28 cellular contexts compared by ENCODE assay signal in genomic region chr3:140677764-140678163, GRCh38. TPM values are rescaled to one million over a fixed set of nuclear protein-coding genes. Genes with fewer than 3 reads are reported as not detected.
DNase-seq lines count a peak whose midpoint lies in the region; TF ChIP-seq lines count a peak whose summit lies in the region.
"Had no signal": no experiment of that assay in that cellular context is flagged by ENCODE, and none has a peak within 500 bp of the region (broad histone marks: within the 10 kb centered on the region; RNA-seq: fewer than 3 reads in every experiment).

Gene TRIM42 (plus strand): TSS chr3:140678064. CDS start chr3:140678230, 166 bp downstream.

- DNase-seq in neuronal stem cell (ENCODE audit: low spot score) (no peak), testis (no peak), HK-2 (ENCODE audit: unreplicated experiment) (no peak), esophagus squamous epithelium (lab: John Stamatoyannopoulos, UW) (no peak), osteocyte (ENCODE audit: extremely low spot score, unreplicated experiment) (no peak)
- DNase-seq: 8988T; ACHN; BE2C; C1 segment of cervical spinal cord; CD4-positive, alpha-beta memory T cell; CD4-positive, CD25-positive, alpha-beta regulatory T cell; CD8-positive, alpha-beta memory T cell; COR-L47; DMS 273 treated with DMSO at 0.1 percent for 48 hours; DMS153; DMS53; DMS79; DND-41; EL; GDM1 had no signal

- no peaks in the 10 kb centered on the region for H3K4me1 ChIP-seq in OCI-LY1 (ENCODE audit: insufficient read depth, low read length, severe bottlenecking)
- no peaks in the 10 kb centered on the region for H3K4me1 ChIP-seq in neuronal stem cell (ENCODE audit: control insufficient read depth in 2 of 2, insufficient read depth in 1 of 2, low read depth in 1 of 2, low read length in 2 of 2)
- no peaks in the 10 kb centered on the region for H3K4me1 ChIP-seq in testis
- H3K4me1 ChIP-seq in esophagus squamous epithelium = no peaks in the 10 kb centered on the region
- H3K4me1 ChIP-seq: BE2C, BLaER1 had no signal

- H3K9me3 Mint-ChIP-seq in osteocyte (ENCODE audit: unreplicated experiment) = no peaks in the 10 kb centered on the region

- H3K79me2 ChIP-seq in OCI-LY1 (ENCODE audit: insufficient read depth, low read length) = no peaks in the 10 kb centered on the region

- H3K4me3 ChIP-seq in OCI-LY1 (ENCODE audit: low read depth, low read length, poor library complexity, severe bottlenecking) (no peak within 1 kb of the TSS), neuronal stem cell (ENCODE audit: low read length in 2 of 2) (peak within 1 kb of the TSS in 1 of 2 donors; percentile 5), testis (no peak within 1 kb of the TSS), esophagus squamous epithelium (no peak within 1 kb of the TSS)
- H3K4me3 ChIP-seq: BLaER1, GM12878 had no signal

- no peak within 1 kb of the TSS for H3K27ac Mint-ChIP-seq in osteocyte (ENCODE audit: unreplicated experiment)
- H3K27ac Mint-ChIP-seq: CD14-positive monocyte; CD4-positive, CD25-positive, alpha-beta regulatory T cell; CD8-positive, alpha-beta memory T cell had no signal

- H2AFZ ChIP-seq in OCI-LY1 (ENCODE audit: low read length) (no peak within 1 kb of the TSS), neuronal stem cell (ENCODE audit: low read length) (no peak within 1 kb of the TSS)

- H3K14ac ChIP-seq in neuronal stem cell (ENCODE audit: low read length) = no peak within 1 kb of the TSS

- no peaks in the 10 kb centered on the region for H4K20me1 ChIP-seq in OCI-LY1 (ENCODE audit: insufficient read depth, low read length)
- H4K20me1 ChIP-seq: BLaER1 had no signal

- H3K36me3 ChIP-seq in OCI-LY1 (ENCODE audit: insufficient read depth, low read length) (no peaks in the 10 kb centered on the region), neuronal stem cell (replicated peaks in 1 of 2; ENCODE audit: control insufficient read depth in 2 of 2, insufficient read depth in 2 of 2, low read length in 2 of 2) (no peaks in the 10 kb centered on the region), testis (ENCODE audit: low read depth, missing control alignments) (no peaks in the 10 kb centered on the region), esophagus squamous epithelium (no peaks in the 10 kb centered on the region)
- H3K36me3 ChIP-seq: BE2C, BLaER1 had no signal

- no peak for TF ChIP-seq CTCF in OCI-LY1 (IDR thresholded peaks at IDR 0.05; ENCODE audit: low read length)
- no peak for TF ChIP-seq CTCF in testis (IDR thresholded peaks at IDR 0.05)
- TF ChIP-seq CTCF in esophagus squamous epithelium (IDR thresholded peaks at IDR 0.05) = no peak
- no peak for TF ChIP-seq CTCF in osteocyte (IDR thresholded peaks at IDR 0.05)

- H2AK5ac ChIP-seq in neuronal stem cell (ENCODE audit: low read depth, low read length) = no peak within 1 kb of the TSS

- peak within 1 kb of the TSS; percentile 16 for H2BK12ac ChIP-seq in neuronal stem cell (ENCODE audit: low read length)

- H3K4me2 ChIP-seq in OCI-LY1 (ENCODE audit: low read length) (no peak within 1 kb of the TSS), neuronal stem cell (ENCODE audit: insufficient read depth, low read length, poor library complexity, severe bottlenecking) (no peak within 1 kb of the TSS)
- H3K4me2 ChIP-seq: BLaER1 had no signal

- H3K9me3 ChIP-seq in OCI-LY1 (ENCODE audit: low read length) (no peaks in the 10 kb centered on the region), neuronal stem cell (replicated peaks in 1 of 2; ENCODE audit: control insufficient read depth in 2 of 2, insufficient read depth in 1 of 2, low read depth in 1 of 2, low read length in 2 of 2) (no peaks in the 10 kb centered on the region), testis (no peaks in the 10 kb centered on the region), esophagus squamous epithelium (peaks cover 0 to 5% (median 4%) of the 10 kb centered on the region in 3 donors)
- H3K9me3 ChIP-seq: BE2C had no signal

- no CpG with 5 or more reads among the region's 2 CpGs for WGBS in neuronal stem cell (ENCODE audit: extremely low coverage in 2 of 2, insufficient read length in 2 of 2, insufficient replicate concordance in 1 of 2), 2 donors
- 83 to 84% methylated on average over 2 of the region's 2 CpGs for WGBS in testis, 2 donors
- WGBS in esophagus squamous epithelium, 2 donors = 70 to 91% methylated on average over 2 of the region's 2 CpGs

- peak within 1 kb of the TSS; percentile 15 for H2BK15ac ChIP-seq in neuronal stem cell (ENCODE audit: low read length)

- no peak within 1 kb of the TSS for H3K4ac ChIP-seq in neuronal stem cell (ENCODE audit: low read length)

- no peak within 1 kb of the TSS for H2BK5ac ChIP-seq in neuronal stem cell (ENCODE audit: low read length)

- H3K27me3 ChIP-seq in OCI-LY1 (ENCODE audit: insufficient read depth, low read length) = no peaks in the 10 kb centered on the region
- H3K27me3 ChIP-seq in neuronal stem cell (ENCODE audit: control insufficient read depth in 3 of 3, insufficient read depth in 3 of 3, low read depth in 1 of 3, low read length in 3 of 3) = no peaks in the 10 kb centered on the region
- H3K27me3 ChIP-seq in testis = no peaks in the 10 kb centered on the region
- no peaks in the 10 kb centered on the region for H3K27me3 ChIP-seq in esophagus squamous epithelium
- H3K27me3 ChIP-seq: BLaER1 had no signal

- H2BK120ac ChIP-seq in neuronal stem cell (ENCODE audit: low read depth, low read length) = no peak within 1 kb of the TSS

- no peaks in the 10 kb centered on the region for H3K36me3 Mint-ChIP-seq in osteocyte (ENCODE audit: unreplicated experiment)
- H3K36me3 Mint-ChIP-seq: CD14-positive monocyte; CD4-positive, alpha-beta memory T cell; CD4-positive, CD25-positive, alpha-beta regulatory T cell; CD8-positive, alpha-beta memory T cell had no signal

- H3K27me3 Mint-ChIP-seq in osteocyte (ENCODE audit: unreplicated experiment) = peaks cover 2% of the 10 kb centered on the region
- H3K27me3 Mint-ChIP-seq: CD4-positive, alpha-beta memory T cell; CD4-positive, CD25-positive, alpha-beta regulatory T cell had no signal

- intact Hi-C loops in testis (cut with DNase I; ENCODE audit: low total_unique reads) (no loop called here), esophagus squamous epithelium (cut with DNase I) (no loop called here)

- H3K27ac ChIP-seq in OCI-LY1 (ENCODE audit: low read depth, low read length, poor library complexity, severe bottlenecking) = peak within 1 kb of the TSS; percentile 41
- H3K27ac ChIP-seq in neuronal stem cell (replicated peaks; ENCODE audit: low read length) = no peak within 1 kb of the TSS
- no peak within 1 kb of the TSS for H3K27ac ChIP-seq in testis
- no peak within 1 kb of the TSS for H3K27ac ChIP-seq in esophagus squamous epithelium
- H3K27ac ChIP-seq: BLaER1 had no signal

- H4K91ac ChIP-seq in neuronal stem cell (ENCODE audit: low read depth, low read length, poor library complexity) = no peak within 1 kb of the TSS

- H3K18ac ChIP-seq in neuronal stem cell (ENCODE audit: low read length) = no peak within 1 kb of the TSS

- H3K4me3 Mint-ChIP-seq in osteocyte (ENCODE audit: unreplicated experiment) = no peak within 1 kb of the TSS
- H3K4me3 Mint-ChIP-seq: CD14-positive monocyte; CD4-positive, alpha-beta memory T cell; CD4-positive, CD25-positive, alpha-beta regulatory T cell; CD8-positive, alpha-beta memory T cell had no signal

- H3K4me1 Mint-ChIP-seq in osteocyte (ENCODE audit: unreplicated experiment) = no peaks in the 10 kb centered on the region
- H3K4me1 Mint-ChIP-seq: CD14-positive monocyte; CD4-positive, alpha-beta memory T cell; CD4-positive, CD25-positive, alpha-beta regulatory T cell; CD8-positive, alpha-beta memory T cell had no signal

- no peaks in the 10 kb centered on the region for H3K79me1 ChIP-seq in neuronal stem cell (ENCODE audit: low read depth, low read length)

- no peaks in the 10 kb centered on the region for H3K9me2 ChIP-seq in OCI-LY1 (ENCODE audit: low read depth, low read length)

- TF ChIP-seq POLR2A in testis (IDR thresholded peaks at IDR 0.05) (no peak), esophagus squamous epithelium (IDR thresholded peaks at IDR 0.05) (no peak)

- H3K23ac ChIP-seq in neuronal stem cell (ENCODE audit: low read depth, low read length, poor library complexity) = no peak within 1 kb of the TSS

- H4K8ac ChIP-seq in neuronal stem cell (ENCODE audit: low read depth, low read length) = peak within 1 kb of the TSS; percentile 48

- no peaks in the 10 kb centered on the region for H3F3A ChIP-seq in OCI-LY1 (ENCODE audit: insufficient read depth, low read length)

- no peak within 1 kb of the TSS for H3K9ac ChIP-seq in OCI-LY1 (ENCODE audit: low read length)
- no peak within 1 kb of the TSS for H3K9ac ChIP-seq in neuronal stem cell (ENCODE audit: low read depth, low read length, poor library complexity)
- H3K9ac ChIP-seq: BLaER1 had no signal

RNA-seq across cellular contexts. Expression of gene TRIM42, which starts in this region (rescaled TPM):
- not detected for polyA plus RNA-seq in neuronal stem cell (2013, experiment 1 of 2)
- not detected for polyA plus RNA-seq in neuronal stem cell (2013, experiment 2 of 2)
- total RNA-seq in testis (10 to 100 TPM; 12.5 to 21.4 TPM), esophagus squamous epithelium (not detected), osteocyte (not detected in 2 replicates)
- polyA plus RNA-seq in testis (ENCODE audit: insufficient read depth, low read depth, low replicate concordance) = 39.8 TPM
- total RNA-seq: A673; CD4-positive, alpha-beta memory T cell; CD4-positive, CD25-positive, alpha-beta regulatory T cell; CD8-positive, alpha-beta memory T cell; Daoy; G401; GM12878 had no signal
- polyA plus RNA-seq: AG04450; CD14-positive monocyte; CD4-positive, alpha-beta memory T cell; CD4-positive, CD25-positive, alpha-beta regulatory T cell; CD8-positive, alpha-beta memory T cell had no signal

Comparison
In these comparisons a context has a peak if more than half of its experiments do, and no peak if none do; other contexts are left out.
1. RNA of gene TRIM42 (total RNA-seq): 12.5 to 21.4 TPM in testis; not detected in osteocyte and not detected in esophagus squamous epithelium; every median in the first group is over 10 times any median in the second.